In genomic region chr1:95168638-95169411, GRCh38 we compare ENCODE assay signal across 24 cellular contexts. TPM values are rescaled to one million over a fixed set of nuclear protein-coding genes. Genes with fewer than 3 reads are reported as not detected.
DNase-seq lines count a peak whose midpoint lies in the region; ATAC-seq and TF ChIP-seq lines count a peak whose summit lies in the region.
"Had no signal": no experiment of that assay in that cellular context is flagged by ENCODE, and none has a peak within 500 bp of the region (broad histone marks: within the 10 kb centered on the region; RNA-seq: fewer than 3 reads in every experiment).

No MANE protein-coding gene starts in this region.

- DNase-seq in MCF 10A (ENCODE audit: unreplicated experiment) (no peak), breast epithelium (ENCODE audit: low spot score in 2 of 2) (no peak), ascending aorta (ENCODE audit: low spot score in 2 of 2) (no peak), kidney tubule cell (ENCODE audit: low spot score) (peak; percentile 24), upper lobe of right lung (no peak), NCI-H1092 (lab: John Stamatoyannopoulos, UW) (no peak), osteocyte (ENCODE audit: extremely low spot score, unreplicated experiment) (no peak)
- DNase-seq: activated CD4-positive, alpha-beta T cell treated with anti-CD3 and anti-CD28 coated beads, Interleukin-2, amount 10 ng/mL, durations not matched to agents 7 days and 5 days; activated gamma-delta T cell; activated naive CD8-positive, alpha-beta T cell treated with anti-CD3 and anti-CD28 coated beads, Interleukin-2, amount 10 ng/mL, durations not matched to agents 7 days and 5 days; activated T-cell treated with anti-CD3 and anti-CD28 coated beads, Interleukin-2, amount 50 U/mL, for 24 hours; CD8-positive, alpha-beta T cell; dorsolateral prefrontal cortex; NCI-H1048; NCI-H187 treated with DMSO at 0.1 percent for 48 hours; NCI-H2227 treated with DMSO at 0.1 percent for 48 hours; NCI-H774; stimulated activated naive B cell treated with anti-CD40 and anti-IgM and Interleukin-4, amounts not matched to agents 10 μg/mL and 1 μg/mL and 100 μg/mL, for 72 hours; T-helper 9 cell had no signal

- TSS peak; percentile 53 for BruUV-seq in MCF 10A (replicated peaks; lab: Mats Ljungman, UMichigan)

- H3K9me3 ChIP-seq in breast epithelium (peaks cover 4 to 7% of the 10 kb centered on the region in 2 donors), ascending aorta (peaks cover 0 to 4% of the 10 kb centered on the region in 2 donors), upper lobe of right lung (no peaks in the 10 kb centered on the region)

- POLR2A ChIA-PET in MCF 10A (lab: Yijun Ruan, JAX) = interaction anchor here (0.5 to 1.5 kb wide), 3 partner anchors 52 to 107 kb away, joined by 3 to 7 read pairs (median 3); partner anchors contain the start of genes ALG14 and TLCD4

- H3K36me3 Mint-ChIP-seq in MCF 10A (ENCODE audit: insufficient read depth, unreplicated experiment) (no peaks in the 10 kb centered on the region), osteocyte (ENCODE audit: unreplicated experiment) (no peaks in the 10 kb centered on the region)
- H3K36me3 Mint-ChIP-seq: activated naive CD8-positive, alpha-beta T cell treated with anti-CD3 and anti-CD28 coated beads, Interleukin-2, amount 10 ng/mL, durations not matched to agents 7 days and 5 days; CD8-positive, alpha-beta T cell had no signal

- H3K36me3 ChIP-seq in breast epithelium (no peaks in the 10 kb centered on the region), ascending aorta (peaks cover 0 to 7% of the 10 kb centered on the region in 2 donors), upper lobe of right lung (no peaks in the 10 kb centered on the region)

- CTCF ChIA-PET in MCF 10A (lab: Yijun Ruan, JAX) = interaction anchor here (0.5 to 0.7 kb wide), 5 partner anchors 54 to 188 kb away, joined by 3 to 6 read pairs (median 4); partner anchors contain the start of gene RWDD3

- peaks cover 24% of the 10 kb centered on the region for H3K4me1 Mint-ChIP-seq in MCF 10A (ENCODE audit: insufficient read depth, unreplicated experiment)
- peaks cover 7% of the 10 kb centered on the region for H3K4me1 Mint-ChIP-seq in osteocyte (ENCODE audit: unreplicated experiment)
- H3K4me1 Mint-ChIP-seq: activated CD4-positive, alpha-beta T cell treated with anti-CD3 and anti-CD28 coated beads, Interleukin-2, amount 10 ng/mL, durations not matched to agents 7 days and 5 days; activated naive CD8-positive, alpha-beta T cell treated with anti-CD3 and anti-CD28 coated beads, Interleukin-2, amount 10 ng/mL, durations not matched to agents 7 days and 5 days; memory B cell; stimulated activated naive B cell treated with anti-CD40 and anti-IgM and Interleukin-4, amounts not matched to agents 10 μg/mL and 1 μg/mL and 100 μg/mL, for 72 hours had no signal

- H3K4me3 Mint-ChIP-seq in MCF 10A (ENCODE audit: unreplicated experiment) (no peak overlapping the region), osteocyte (ENCODE audit: unreplicated experiment) (no peak overlapping the region)
- H3K4me3 Mint-ChIP-seq: activated CD4-positive, alpha-beta T cell treated with anti-CD3 and anti-CD28 coated beads, Interleukin-2, amount 10 ng/mL, durations not matched to agents 7 days and 5 days; activated naive CD8-positive, alpha-beta T cell treated with anti-CD3 and anti-CD28 coated beads, Interleukin-2, amount 10 ng/mL, durations not matched to agents 7 days and 5 days; activated T-cell treated with anti-CD3 and anti-CD28 coated beads, Interleukin-2, amount 50 U/mL, for 24 hours; CD8-positive, alpha-beta T cell; memory B cell; stimulated activated naive B cell treated with anti-CD40 and anti-IgM and Interleukin-4, amounts not matched to agents 10 μg/mL and 1 μg/mL and 100 μg/mL, for 72 hours had no signal

- TF ChIP-seq CTCF in MCF 10A (IDR thresholded peaks at IDR 0.05; ENCODE audit: unreplicated experiment) (no peak), breast epithelium (IDR thresholded peaks at IDR 0.05) (no peak), ascending aorta (IDR thresholded peaks at IDR 0.05) (no peak), upper lobe of right lung (IDR thresholded peaks at IDR 0.05) (no peak), osteocyte (IDR thresholded peaks at IDR 0.05) (no peak)

- no peak overlapping the region for H3K27ac ChIP-seq in breast epithelium
- peak overlapping the region; percentile 20 to 38 for H3K27ac ChIP-seq in ascending aorta
- H3K27ac ChIP-seq in upper lobe of right lung = no peak overlapping the region
- H3K27ac ChIP-seq: dorsolateral prefrontal cortex, HL-60 had no signal

- H3K4me3 ChIP-seq in breast epithelium (no peak overlapping the region), ascending aorta (no peak overlapping the region), upper lobe of right lung (no peak overlapping the region)
- H3K4me3 ChIP-seq: dorsolateral prefrontal cortex had no signal

- H3K27me3 ChIP-seq in breast epithelium (no peaks in the 10 kb centered on the region), ascending aorta (no peaks in the 10 kb centered on the region), upper lobe of right lung (no peaks in the 10 kb centered on the region)
- H3K27me3 ChIP-seq: dorsolateral prefrontal cortex had no signal

- TF ChIP-seq POLR2A in breast epithelium (IDR thresholded peaks at IDR 0.05) = no peak

- no peaks in the 10 kb centered on the region for H3K4me1 ChIP-seq in breast epithelium
- H3K4me1 ChIP-seq in ascending aorta = peaks cover 0 to 6% of the 10 kb centered on the region in 2 donors
- H3K4me1 ChIP-seq in upper lobe of right lung = no peaks in the 10 kb centered on the region

- ATAC-seq in upper lobe of right lung (peak; percentile 40), HG03469 (IDR thresholded peaks at IDR 0.05; ENCODE audit: unreplicated experiment) (no peak)
- ATAC-seq: CD8-positive, alpha-beta T cell; Right ventricle myocardium inferior; sciatic nerve; stimulated activated naive B cell treated with anti-CD40 and anti-IgM and Interleukin-4, amounts not matched to agents 10 μg/mL and 1 μg/mL and 100 μg/mL, for 72 hours had no signal

- no peaks in the 10 kb centered on the region for H3K27me3 Mint-ChIP-seq in MCF 10A (ENCODE audit: insufficient read depth, unreplicated experiment)
- H3K27me3 Mint-ChIP-seq in osteocyte (ENCODE audit: unreplicated experiment) = no peaks in the 10 kb centered on the region
- H3K27me3 Mint-ChIP-seq: activated CD4-positive, alpha-beta T cell treated with anti-CD3 and anti-CD28 coated beads, Interleukin-2, amount 10 ng/mL, durations not matched to agents 7 days and 5 days had no signal

- no peaks in the 10 kb centered on the region for H3K9me3 Mint-ChIP-seq in MCF 10A (ENCODE audit: unreplicated experiment)
- peaks cover 9% of the 10 kb centered on the region for H3K9me3 Mint-ChIP-seq in osteocyte (ENCODE audit: unreplicated experiment)

- H3K27ac Mint-ChIP-seq in MCF 10A (ENCODE audit: low read depth, unreplicated experiment) (no peak overlapping the region), osteocyte (ENCODE audit: unreplicated experiment) (no peak overlapping the region)
- H3K27ac Mint-ChIP-seq: activated CD4-positive, alpha-beta T cell treated with anti-CD3 and anti-CD28 coated beads, Interleukin-2, amount 10 ng/mL, durations not matched to agents 7 days and 5 days; activated naive CD8-positive, alpha-beta T cell treated with anti-CD3 and anti-CD28 coated beads, Interleukin-2, amount 10 ng/mL, durations not matched to agents 7 days and 5 days; activated T-cell treated with anti-CD3 and anti-CD28 coated beads, Interleukin-2, amount 50 U/mL, for 24 hours; CD8-positive, alpha-beta T cell; memory B cell; stimulated activated naive B cell treated with anti-CD40 and anti-IgM and Interleukin-4, amounts not matched to agents 10 μg/mL and 1 μg/mL and 100 μg/mL, for 72 hours had no signal

- intact Hi-C loops in MCF 10A (cut with micrococcal nuclease) = no loop called here
- intact Hi-C loops in breast epithelium (cut with DNase I; ENCODE audit: low total_unique reads) = no loop called here
- intact Hi-C loops in ascending aorta (cut with DNase I) = loop anchor here (5.0 kb wide), 1 partner anchor 63 kb away; the partner anchor contains the start of gene RWDD3
- intact Hi-C loops in upper lobe of right lung (cut with DNase I) = no loop called here

RNA-seq across cellular contexts. Expression of gene TLCD4, which starts 51.7 kb away (rescaled TPM):
- total RNA-seq in MCF 10A (2022) (1.9 and 2.3 TPM in 2 replicates), breast epithelium (10 to 100 TPM in 1 of 3 donors, 1 to 10 TPM in 2; 5.9 to 22.4 (median 6.9) TPM), ascending aorta (2.7 TPM), upper lobe of right lung (13.6 TPM), osteocyte (0.43 and 0.57 TPM in 2 replicates)

Comparison
In these comparisons a context has a peak if more than half of its experiments do, and no peak if none do; other contexts are left out.
1. H3K27ac ChIP-seq: peak in ascending aorta (2 of 2); none in breast epithelium (0 of 2) and upper lobe of right lung (single experiment).